Comparison of ENCODE assay signal across 17 cellular contexts in genomic region chr12:18261273-18261672, GRCh38. TPM values are rescaled to one million over a fixed set of nuclear protein-coding genes. Genes with fewer than 3 reads are reported as not detected.
DNase-seq lines count a peak whose midpoint lies in the region; ATAC-seq and TF ChIP-seq lines count a peak whose summit lies in the region.
"Had no signal": no experiment of that assay in that cellular context is flagged by ENCODE, and none has a peak within 500 bp of the region (broad histone marks: within the 10 kb centered on the region; RNA-seq: fewer than 3 reads in every experiment).

A gene with protein sequence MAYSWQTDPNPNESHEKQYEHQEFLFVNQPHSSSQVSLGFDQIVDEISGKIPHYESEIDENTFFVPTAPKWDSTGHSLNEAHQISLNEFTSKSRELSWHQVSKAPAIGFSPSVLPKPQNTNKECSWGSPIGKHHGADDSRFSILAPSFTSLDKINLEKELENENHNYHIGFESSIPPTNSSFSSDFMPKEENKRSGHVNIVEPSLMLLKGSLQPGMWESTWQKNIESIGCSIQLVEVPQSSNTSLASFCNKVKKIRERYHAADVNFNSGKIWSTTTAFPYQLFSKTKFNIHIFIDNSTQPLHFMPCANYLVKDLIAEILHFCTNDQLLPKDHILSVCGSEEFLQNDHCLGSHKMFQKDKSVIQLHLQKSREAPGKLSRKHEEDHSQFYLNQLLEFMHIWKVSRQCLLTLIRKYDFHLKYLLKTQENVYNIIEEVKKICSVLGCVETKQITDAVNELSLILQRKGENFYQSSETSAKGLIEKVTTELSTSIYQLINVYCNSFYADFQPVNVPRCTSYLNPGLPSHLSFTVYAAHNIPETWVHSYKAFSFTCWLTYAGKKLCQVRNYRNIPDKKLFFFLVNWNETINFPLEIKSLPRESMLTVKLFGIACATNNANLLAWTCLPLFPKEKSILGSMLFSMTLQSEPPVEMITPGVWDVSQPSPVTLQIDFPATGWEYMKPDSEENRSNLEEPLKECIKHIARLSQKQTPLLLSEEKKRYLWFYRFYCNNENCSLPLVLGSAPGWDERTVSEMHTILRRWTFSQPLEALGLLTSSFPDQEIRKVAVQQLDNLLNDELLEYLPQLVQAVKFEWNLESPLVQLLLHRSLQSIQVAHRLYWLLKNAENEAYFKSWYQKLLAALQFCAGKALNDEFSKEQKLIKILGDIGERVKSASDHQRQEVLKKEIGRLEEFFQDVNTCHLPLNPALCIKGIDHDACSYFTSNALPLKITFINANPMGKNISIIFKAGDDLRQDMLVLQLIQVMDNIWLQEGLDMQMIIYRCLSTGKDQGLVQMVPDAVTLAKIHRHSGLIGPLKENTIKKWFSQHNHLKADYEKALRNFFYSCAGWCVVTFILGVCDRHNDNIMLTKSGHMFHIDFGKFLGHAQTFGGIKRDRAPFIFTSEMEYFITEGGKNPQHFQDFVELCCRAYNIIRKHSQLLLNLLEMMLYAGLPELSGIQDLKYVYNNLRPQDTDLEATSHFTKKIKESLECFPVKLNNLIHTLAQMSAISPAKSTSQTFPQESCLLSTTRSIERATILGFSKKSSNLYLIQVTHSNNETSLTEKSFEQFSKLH (N-terminal part only) (plus strand): TSS chr12:18261518. CDS start chr12:18282082, 20,564 bp downstream.

- peak within 1 kb of the TSS; percentile 12; the same call in 1 of the 2 replicates for H3K27ac ChIP-seq in 22Rv1
- H3K27ac ChIP-seq in mammary epithelial cell (ENCODE audit: insufficient read depth, low read depth, low read length) = peak within 1 kb of the TSS; percentile 97
- peak within 1 kb of the TSS in 1 of 3 donors; percentile 70 for H3K27ac ChIP-seq in right lobe of liver
- no peak within 1 kb of the TSS for H3K27ac ChIP-seq in uterus
- H3K27ac ChIP-seq in A673 (ENCODE audit: low read depth, low read length, poor library complexity, severe bottlenecking) = no peak within 1 kb of the TSS
- H3K27ac ChIP-seq: HL-60, ovary had no signal

- TF ChIP-seq POLR2A in right lobe of liver (IDR thresholded peaks at IDR 0.05) = no peak
- no peak for TF ChIP-seq POLR2A in uterus (IDR thresholded peaks at IDR 0.05)

- CTCF ChIA-PET in mammary epithelial cell (lab: Charles Lee; ENCODE audit: low non-redundant PET) = interaction anchor here (0.6 to 1.0 kb wide), 2 partner anchors 59 to 207 kb away, joined by 4 to 6 read pairs; no protein-coding TSS in a partner anchor
- CTCF ChIA-PET in A673 (lab: Charles Lee) = no interaction called here

- H3K4me3 ChIP-seq in mammary epithelial cell (replicated peaks in 1 of 3; ENCODE audit: insufficient read depth in 1 of 3, low read depth in 2 of 3, low read length in 3 of 3) (peak within 1 kb of the TSS; percentile 45 to 99 (median 66)), right lobe of liver (no peak within 1 kb of the TSS), uterus (no peak within 1 kb of the TSS), A673 (ENCODE audit: low read depth, low read length, poor library complexity, severe bottlenecking) (no peak within 1 kb of the TSS)
- H3K4me3 ChIP-seq: ovary had no signal

- H3K4me1 ChIP-seq in mammary epithelial cell (ENCODE audit: insufficient read depth, low read length) (peaks cover 7% of the 10 kb centered on the region), right lobe of liver (peaks cover 0 to 26% (median 7%) of the 10 kb centered on the region in 4 donors), uterus (no peaks in the 10 kb centered on the region), A673 (ENCODE audit: insufficient read depth, low read length, poor library complexity, severe bottlenecking) (no peaks in the 10 kb centered on the region)

- H3K36me3 ChIP-seq in mammary epithelial cell (ENCODE audit: insufficient read depth, low read length) = no peaks in the 10 kb centered on the region
- no peaks in the 10 kb centered on the region for H3K36me3 ChIP-seq in right lobe of liver
- no peaks in the 10 kb centered on the region for H3K36me3 ChIP-seq in uterus
- no peaks in the 10 kb centered on the region for H3K36me3 ChIP-seq in A673 (ENCODE audit: insufficient read depth, low read length, poor library complexity, severe bottlenecking)
- H3K36me3 ChIP-seq: ovary had no signal

- in situ Hi-C loops in mammary epithelial cell (cut with MboI; ENCODE audit: low sequenced_read_pairs in 2 of 2) = loop anchor here (5.0 to 25.0 kb wide), 3 partner anchors 61 to 926 kb away; no protein-coding TSS in a partner anchor

- ATAC-seq in right lobe of liver = no peak
- ATAC-seq: activated naive CD8-positive, alpha-beta T cell treated with anti-CD3 and anti-CD28 coated beads, Interleukin-2, amount 50 U/mL, for 24 hours had no signal

- peak within 1 kb of the TSS; percentile 99 for H3K4me2 ChIP-seq in mammary epithelial cell (ENCODE audit: insufficient read depth, low read depth, low read length)

- intact Hi-C loops in mammary epithelial cell (cut with micrococcal nuclease) = loop anchor here (5.0 to 10.0 kb wide), 4 partner anchors 121 to 926 kb away; no protein-coding TSS in a partner anchor
- intact Hi-C loops in right lobe of liver (cut with DNase I) = no loop called here
- intact Hi-C loops in uterus (cut with DNase I; ENCODE audit: low total_unique reads) = no loop called here
- intact Hi-C loops in A673 (cut with micrococcal nuclease; ENCODE audit: unreplicated experiment) = no loop called here

- H3K27me3 ChIP-seq in mammary epithelial cell (ENCODE audit: insufficient read depth, low read length) = no peaks in the 10 kb centered on the region
- no peaks in the 10 kb centered on the region for H3K27me3 ChIP-seq in right lobe of liver
- H3K27me3 ChIP-seq in uterus = no peaks in the 10 kb centered on the region
- no peaks in the 10 kb centered on the region for H3K27me3 ChIP-seq in A673 (replicated peaks; ENCODE audit: insufficient read depth, low read depth, low read length, poor library complexity)
- H3K27me3 ChIP-seq: ovary had no signal

- no peaks in the 10 kb centered on the region for H4K20me1 ChIP-seq in mammary epithelial cell (ENCODE audit: insufficient read depth, low read length)

- H3K9ac ChIP-seq in mammary epithelial cell (ENCODE audit: insufficient read depth, low read length) = peak within 1 kb of the TSS; percentile 94

- no peaks in the 10 kb centered on the region for H3K9me3 ChIP-seq in mammary epithelial cell (replicated peaks; ENCODE audit: insufficient read depth, low read length)
- no peaks in the 10 kb centered on the region for H3K9me3 ChIP-seq in right lobe of liver
- no peaks in the 10 kb centered on the region for H3K9me3 ChIP-seq in uterus
- no peaks in the 10 kb centered on the region for H3K9me3 ChIP-seq in A673 (ENCODE audit: low read depth, low read length, poor library complexity, severe bottlenecking)
- H3K9me3 ChIP-seq: ovary had no signal

- H3K79me2 ChIP-seq in mammary epithelial cell (ENCODE audit: insufficient read depth, low read length) = peaks cover 32% of the 10 kb centered on the region

- BruUV-seq in mammary epithelial cell (replicated peaks; lab: Mats Ljungman, UMichigan) (no TSS peak), A673 (replicated peaks; lab: Mats Ljungman, UMichigan) (no TSS peak)

- POLR2A ChIA-PET in A673 (lab: Charles Lee; ENCODE audit: low non-redundant PET) = no interaction called here

- dilution Hi-C loops in mammary epithelial cell (cut with HindIII; ENCODE audit: low sequenced_read_pairs) = no loop called here

- DNase-seq in NCI-H146 (lab: John Stamatoyannopoulos, UW) (peak; percentile 79), mammary epithelial cell (peak; percentile 62), right lobe of liver (no peak), Kasumi-1 (lab: John Stamatoyannopoulos, UW) (no peak), uterus (no peak), A673 (ENCODE audit: low spot score) (no peak)
- DNase-seq in stimulated activated CD4-positive, alpha-beta T cell treated with anti-CD3 and anti-CD28 coated beads, Interleukin-4, amount 100 ng/mL, for 24 hours = no peak
- DNase-seq: activated CD4-positive, alpha-beta T cell treated with anti-CD3 and anti-CD28 coated beads, Interleukin-2, amount 50 U/mL, for 1 hour; activated naive CD8-positive, alpha-beta T cell treated with anti-CD3 and anti-CD28 coated beads, Interleukin-2, amount 50 U/mL, for 24 hours; activated T-cell treated with anti-CD3 and anti-CD28 coated beads, Interleukin-2, amount 50 U/mL, for 24 hours; KG1; NCI-H2081 treated with DMSO at 0.1 percent for 48 hours; ovary had no signal

- WGBS in mammary epithelial cell (ENCODE audit: low coverage, missing lambda C conversion rate) = 2% methylated on average over 7 of the region's 7 CpGs
- 82% methylated on average over 7 of the region's 7 CpGs for WGBS in right lobe of liver (ENCODE audit: insufficient coverage, low coverage, low lambda C conversion rate, missing lambda C conversion rate)

- peak within 1 kb of the TSS; percentile 89 for H2AFZ ChIP-seq in mammary epithelial cell (ENCODE audit: low read depth, low read length)

- TF ChIP-seq CTCF in 22Rv1 (IDR thresholded peaks at IDR 0.05) = no peak
- no peak for TF ChIP-seq CTCF in mammary epithelial cell (conservative IDR thresholded peaks at IDR 0.05 in 1 of 2, IDR thresholded peaks at IDR 0.05 in 1 of 2; ENCODE audit: extremely low read depth in 1 of 2, insufficient read depth in 1 of 2, low read depth in 1 of 2, low read length in 2 of 2)
- no peak for TF ChIP-seq CTCF in right lobe of liver (IDR thresholded peaks at IDR 0.05)
- no peak for TF ChIP-seq CTCF in uterus (IDR thresholded peaks at IDR 0.05)
- no peak for TF ChIP-seq CTCF in A673 (conservative IDR thresholded peaks at IDR 0.05; ENCODE audit: low read depth, low read length)

RNA-seq across cellular contexts. Expression of the gene that starts here (rescaled TPM):
- total RNA-seq in mammary epithelial cell = 10 to 100 TPM in 1 of 2 donors, 1 to 10 TPM in 1; 8.6 to 18.2 TPM
- 1.9 TPM for polyA plus RNA-seq in mammary epithelial cell
- polyA minus RNA-seq in mammary epithelial cell = 4.8 TPM
- 10 to 100 TPM; 12.5 to 30.5 (median 24.8) TPM for total RNA-seq in right lobe of liver
- total RNA-seq in uterus = 1 to 10 TPM in 1 of 4 donors, under 1 TPM in 2, not detected in 1; under 0.01 to 2.2 (median 0.34) TPM
- not detected in 2 replicates for total RNA-seq in A673 (2021)
- total RNA-seq: G401, SK-MEL-5 had no signal

Comparison
In these comparisons a context has a peak if more than half of its experiments do, and no peak if none do; other contexts are left out.
1. H3K27ac ChIP-seq: peak in 22Rv1 (single experiment) and mammary epithelial cell (single experiment); none in uterus (0 of 2) and A673 (single experiment).
2. DNase-seq: peak in NCI-H146 (single experiment) and mammary epithelial cell (single experiment); none in right lobe of liver (0 of 3), Kasumi-1 (0 of 2), uterus (0 of 2), A673 (single experiment) and stimulated activated CD4-positive, alpha-beta T cell treated with anti-CD3 and anti-CD28 coated beads, Interleukin-4, amount 100 ng/mL, for 24 hours (single experiment).
3. H3K4me3 ChIP-seq: peak in mammary epithelial cell (3 of 3); none in right lobe of liver (0 of 3), uterus (0 of 2) and A673 (single experiment).